21 cellular contexts compared by ENCODE assay signal in genomic region chr3:47701388-47701787, GRCh38.
"Had no signal": no experiment of that assay in that cellular context is flagged by ENCODE, and none has a peak within 500 bp of the region (broad histone marks: within the 10 kb centered on the region; RNA-seq: fewer than 3 reads in every experiment).

No MANE protein-coding gene starts in this region.

- H3K27me3 Mint-ChIP-seq: IgD-negative memory B cell had no signal

- DNase-seq: Kasumi-1, MM.1S, NCI-H1092 treated with DMSO at 0.1 percent for 48 hours, NCI-H1436, NCI-H187, NCI-H2029, NCI-H2081 treated with DMSO at 0.1 percent for 48 hours, NCI-H2171, NCI-H226, NCI-H446, NCI-H510A, NCI-H524 treated with DMSO at 0.1 percent for 48 hours, NCI-H69, NCI-H774, RPMI8226, SHP77, SK-N-SH had no signal

- H3K9me3 Mint-ChIP-seq: IgD-negative memory B cell had no signal

- ATAC-seq: K562 had no signal

- H3K27ac ChIP-seq: HL-60, KMS-11 had no signal

- H3K9me3 ChIP-seq: SK-N-SH had no signal

- H3K4me3 ChIP-seq: K562 had no signal

- H3K4me3 Mint-ChIP-seq: IgD-negative memory B cell had no signal
